ENCODE assay signal across 21 cellular contexts in genomic region chr16:86771506-86772230, GRCh38.
DNase-seq lines count a peak whose midpoint lies in the region; ATAC-seq, FAIRE-seq and TF ChIP-seq lines count a peak whose summit lies in the region.
"Had no signal": no experiment of that assay in that cellular context is flagged by ENCODE, and none has a peak within 500 bp of the region (broad histone marks: within the 10 kb centered on the region; RNA-seq: fewer than 3 reads in every experiment).

No MANE protein-coding gene starts in this region.

- peak overlapping the region in 1 of 2 experiments; percentile 54; a peak in 2 of 4 replicates for H4K8ac ChIP-seq in IMR-90 (ENCODE audit: low read depth in 2 of 2, low read length in 2 of 2)
- no peak overlapping the region for H4K8ac ChIP-seq in mesenchymal stem cell (ENCODE audit: low read length)
- H4K8ac ChIP-seq in trophoblast cell (ENCODE audit: low read depth, low read length): no peak overlapping the region

- no peak overlapping the region for H2BK12ac ChIP-seq in mesenchymal stem cell (ENCODE audit: low read length in 2 of 2)
- H2BK12ac ChIP-seq in trophoblast cell (ENCODE audit: low read length): no peak overlapping the region

- no peak for TF ChIP-seq EP300 in sigmoid colon (IDR thresholded peaks at IDR 0.05)

- no peak overlapping the region for H2AFZ ChIP-seq in ACC112 (ENCODE audit: low read length, unreplicated experiment)
- peak overlapping the region; percentile 60 for H2AFZ ChIP-seq in IMR-90 (replicated peaks; ENCODE audit: low read length, poor library complexity)
- H2AFZ ChIP-seq in mesenchymal stem cell (ENCODE audit: low read depth, low read length): no peak overlapping the region
- no peak overlapping the region for H2AFZ ChIP-seq in trophoblast cell (ENCODE audit: insufficient read depth, low read length, poor library complexity)
- H2AFZ ChIP-seq: GM23338 had no signal

- H2AK5ac ChIP-seq in IMR-90 (ENCODE audit: low read depth, low read length) (peak overlapping the region; percentile 38), mesenchymal stem cell (ENCODE audit: low read length, severe bottlenecking) (peak overlapping the region; percentile 71), trophoblast cell (ENCODE audit: low read length) (no peak overlapping the region)

- no peak for TF ChIP-seq RAD21 in IMR-90 (IDR thresholded peaks at IDR 0.05; ENCODE audit: low read length)

- H4K20me1 ChIP-seq in IMR-90 (ENCODE audit: insufficient read depth, low read length): 0 out of 2 replicates have a peak, but pooled peaks cover 3% of the 10 kb centered on the region

- POLR2A ChIA-PET in IMR-90 (lab: Charles Lee; ENCODE audit: unreplicated experiment): interaction anchor here (0.8 kb wide), 1 partner anchor 195 kb away, joined by 5 read pairs; no protein-coding TSS in a partner anchor

- H3K18ac ChIP-seq in IMR-90 (ENCODE audit: low read depth, low read length) (peak overlapping the region; percentile 42; the same call in 1 of the 2 replicates), mesenchymal stem cell (ENCODE audit: low read depth in 1 of 2, low read length in 2 of 2) (peak overlapping the region; percentile 3 to 40), trophoblast cell (ENCODE audit: low read length) (no peak overlapping the region)

- H3K14ac ChIP-seq in IMR-90 (replicated peaks; ENCODE audit: low read depth, low read length) (0 out of 2 replicates have a peak overlapping the region, but pooled peaks have one; percentile 24), mesenchymal stem cell (ENCODE audit: low read length in 2 of 2) (no peak overlapping the region), trophoblast cell (ENCODE audit: low read length) (no peak overlapping the region)

- H3K79me1 ChIP-seq in IMR-90 (ENCODE audit: low read depth in 1 of 2, low read length in 2 of 2): no peaks in the 10 kb centered on the region
- H3K79me1 ChIP-seq in mesenchymal stem cell (replicated peaks; ENCODE audit: low read length, poor library complexity, severe bottlenecking): no peaks in the 10 kb centered on the region
- H3K79me1 ChIP-seq in trophoblast cell (ENCODE audit: low read length): no peaks in the 10 kb centered on the region

- peak overlapping the region; percentile 16 for H2BK120ac ChIP-seq in IMR-90 (ENCODE audit: low read depth, low read length)
- H2BK120ac ChIP-seq in mesenchymal stem cell (ENCODE audit: low read depth, low read length): no peak overlapping the region
- no peak overlapping the region for H2BK120ac ChIP-seq in trophoblast cell (ENCODE audit: insufficient read depth, low read length, poor library complexity)

- H3K4me2 ChIP-seq in IMR-90 (ENCODE audit: low read depth, low read length) (no peak overlapping the region), mesenchymal stem cell (ENCODE audit: low read length, poor library complexity, severe bottlenecking) (no peak overlapping the region), trophoblast cell (ENCODE audit: low read length) (no peak overlapping the region)
- H3K4me2 ChIP-seq: GM23338 had no signal

- H3K4me3 ChIP-seq in ACC112 (ENCODE audit: low read depth, low read length) (no peak overlapping the region), IMR-90 (ENCODE audit: insufficient read depth, low read depth, low read length) (no peak overlapping the region), mesenchymal stem cell (ENCODE audit: insufficient read depth in 1 of 2, low read depth in 1 of 2, low read length in 2 of 2) (no peak overlapping the region), sigmoid colon (no peak overlapping the region), trophoblast cell (ENCODE audit: low read depth, low read length) (no peak overlapping the region)
- H3K4me3 ChIP-seq: GM23338 had no signal

- H2BK15ac ChIP-seq in IMR-90 (ENCODE audit: low read depth, low read length) (peak overlapping the region; percentile 58; the same call in 1 of the 3 replicates), mesenchymal stem cell (ENCODE audit: low read depth, poor library complexity, severe bottlenecking) (no peak overlapping the region)

- no peak for FAIRE-seq in HTR-8/SVneo (lab: Jason Lieb, UNC)
- FAIRE-seq: A204.1 had no signal

- H3K9ac ChIP-seq in IMR-90 (ENCODE audit: low read depth, low read length) (no peak overlapping the region), mesenchymal stem cell (ENCODE audit: low read length) (no peak overlapping the region), trophoblast cell (ENCODE audit: low read length) (no peak overlapping the region)

- TF ChIP-seq POLR2A in IMR-90 (IDR thresholded peaks at IDR 0.05; ENCODE audit: low read depth, low read length): no peak
- no peak for TF ChIP-seq POLR2A in sigmoid colon (IDR thresholded peaks at IDR 0.05)

- in situ Hi-C loops in IMR-90 (cut with MboI; ENCODE audit: low sequenced_read_pairs): no loop called here

- BruUV-seq in IMR-90 (replicated peaks; lab: Mats Ljungman, UMichigan): no TSS peak

- H3K79me2 ChIP-seq in ACC112 (ENCODE audit: control insufficient read depth, insufficient read depth, low read length, unreplicated experiment) (no peaks in the 10 kb centered on the region), trophoblast cell (ENCODE audit: control insufficient read depth, insufficient read depth, low read length, poor library complexity) (no peaks in the 10 kb centered on the region)

- dilution Hi-C loops in IMR-90 (cut with HindIII; ENCODE audit: low sequenced_read_pairs, unreplicated experiment): no loop called here

- peak overlapping the region; percentile 42 for H4K91ac ChIP-seq in IMR-90 (ENCODE audit: insufficient read depth, low read depth, low read length)
- no peak overlapping the region for H4K91ac ChIP-seq in mesenchymal stem cell (ENCODE audit: low read length)
- no peak overlapping the region for H4K91ac ChIP-seq in trophoblast cell (ENCODE audit: low read depth, low read length)

- intact Hi-C loops in IMR-90 (cut with micrococcal nuclease) (no loop called here), sigmoid colon (cut with DNase I) (no loop called here)

- H3K36me3 ChIP-seq in ACC112 (ENCODE audit: insufficient read depth, low read length) (no peaks in the 10 kb centered on the region), IMR-90 (ENCODE audit: control insufficient read depth, insufficient read depth, low read length) (no peaks in the 10 kb centered on the region), mesenchymal stem cell (ENCODE audit: control insufficient read depth in 1 of 2, insufficient read depth in 2 of 2, low read depth in 1 of 2, low read length in 2 of 2) (no peaks in the 10 kb centered on the region), sigmoid colon (no peaks in the 10 kb centered on the region), trophoblast cell (ENCODE audit: control insufficient read depth in 1 of 2, insufficient read depth in 2 of 2, low read length in 2 of 2) (no peaks in the 10 kb centered on the region)

- WGBS in IMR-90 (ENCODE audit: extremely low coverage in 2 of 2, insufficient read length in 1 of 2), 2 experiments: no CpG with 5 or more reads among the region's 7 CpGs
- WGBS in mesenchymal stem cell: 97% methylated on average over 2 of the region's 7 CpGs
- 71% methylated on average over 7 of the region's 7 CpGs for WGBS in sigmoid colon, 2 donors
- no CpG with 5 or more reads among the region's 7 CpGs for WGBS in trophoblast cell (ENCODE audit: extremely low coverage, insufficient coverage, insufficient read length)

- CTCF ChIA-PET in IMR-90 (lab: Yijun Ruan, JAX): no interaction called here

- peak overlapping the region; percentile 88 for H3K4ac ChIP-seq in IMR-90 (ENCODE audit: low read depth, low read length)
- no peak overlapping the region for H3K4ac ChIP-seq in mesenchymal stem cell (ENCODE audit: low read depth in 1 of 2, low read length in 2 of 2)
- H3K4ac ChIP-seq in trophoblast cell (ENCODE audit: low read depth, low read length): no peak overlapping the region

- H4K5ac ChIP-seq in IMR-90 (ENCODE audit: low read depth, low read length): peak overlapping the region; percentile 51; the same call in 1 of the 2 replicates

- ATAC-seq in IMR-90 (ENCODE audit: low read depth): peak; percentile 22; the same call in 1 of the 2 replicates

- H3K27me3 ChIP-seq in ACC112 (ENCODE audit: insufficient read depth, low read length): no peaks in the 10 kb centered on the region
- H3K27me3 ChIP-seq in IMR-90 (ENCODE audit: control insufficient read depth, insufficient read depth, low read length): no peaks in the 10 kb centered on the region; the same call in 1 of the 2 replicates
- H3K27me3 ChIP-seq in mesenchymal stem cell (ENCODE audit: control insufficient read depth in 1 of 2, insufficient read depth in 1 of 2, low read length in 2 of 2): peaks cover 0 to 64% of the 10 kb centered on the region in 2 experiments
- peaks cover 2 to 78% (median 23%) of the 10 kb centered on the region in 3 donors for H3K27me3 ChIP-seq in sigmoid colon
- no peaks in the 10 kb centered on the region for H3K27me3 ChIP-seq in trophoblast cell (ENCODE audit: insufficient read depth, low read length)

- H3K23ac ChIP-seq in IMR-90 (ENCODE audit: low read depth, low read length) (0 out of 2 replicates have a peak overlapping the region, but pooled peaks have one; percentile 36), mesenchymal stem cell (ENCODE audit: low read length in 2 of 2) (no peak overlapping the region), trophoblast cell (ENCODE audit: low read length) (no peak overlapping the region)

- H2BK5ac ChIP-seq in IMR-90 (ENCODE audit: low read depth, low read length, poor library complexity, severe bottlenecking): peak overlapping the region; percentile 63
- no peak overlapping the region for H2BK5ac ChIP-seq in mesenchymal stem cell (ENCODE audit: low read depth, low read length, poor library complexity, severe bottlenecking)
- no peak overlapping the region for H2BK5ac ChIP-seq in trophoblast cell (ENCODE audit: low read depth, low read length, poor library complexity)

- peak overlapping the region; percentile 98 for H3K27ac ChIP-seq in ACC112 (ENCODE audit: low read depth, low read length)
- H3K27ac ChIP-seq in IMR-90 (ENCODE audit: insufficient read depth, low read length): no peak overlapping the region; the same call in 1 of the 2 replicates
- H3K27ac ChIP-seq in mesenchymal stem cell (ENCODE audit: low read length, poor library complexity, severe bottlenecking): peak overlapping the region; percentile 82
- H3K27ac ChIP-seq in sigmoid colon: no peak overlapping the region
- no peak overlapping the region for H3K27ac ChIP-seq in trophoblast cell (ENCODE audit: low read depth, low read length)

- H3K9me3 ChIP-seq in IMR-90 (ENCODE audit: control insufficient read depth, insufficient read depth, low read length): no peaks in the 10 kb centered on the region
- H3K9me3 ChIP-seq in mesenchymal stem cell (ENCODE audit: control insufficient read depth, low read length): no peaks in the 10 kb centered on the region
- H3K9me3 ChIP-seq in sigmoid colon: peaks cover 0 to 5% (median 0%) of the 10 kb centered on the region in 4 donors
- no peaks in the 10 kb centered on the region for H3K9me3 ChIP-seq in trophoblast cell (ENCODE audit: insufficient read depth, low read depth, low read length)
- H3K9me3 ChIP-seq: Caco-2 had no signal

- H2AK9ac ChIP-seq in IMR-90 (replicated peaks; ENCODE audit: low read depth, low read length, poor library complexity): peak overlapping the region; percentile 33

- H2BK20ac ChIP-seq in IMR-90 (ENCODE audit: low read depth, low read length): peak overlapping the region; percentile 39; the same call in 1 of the 2 replicates

- H3K9me1 ChIP-seq in IMR-90 (ENCODE audit: insufficient read depth, low read length): peaks cover 14% of the 10 kb centered on the region

- DNase-seq in IMR-90 (peak; percentile 17), mesenchymal stem cell (peak; percentile 42), sigmoid colon (peak; percentile 25), trophoblast cell (no peak), HTR-8/SVneo (ENCODE audit: insufficient read length, low spot score) (no peak), NCI-H2107 treated with DMSO at 0.1 percent for 48 hours (lab: John Stamatoyannopoulos, UW; ENCODE audit: unreplicated experiment) (no peak)
- no peak for DNase-seq in activated naive CD4-positive, alpha-beta T cell treated with Interleukin-2 at 50 U/mL for 16 hours
- DNase-seq: Caco-2; CD4-positive, alpha-beta T cell; GF-D8; KBM-7; NCI-H1105 treated with DMSO at 0.1 percent for 48 hours; NCI-H1694; NCI-H2081 treated with DMSO at 0.1 percent for 48 hours; NCI-H510A; NCI-H748 treated with DMSO at 0.1 percent for 48 hours; OCI-M1; SHP77 had no signal

- no peak overlapping the region for H4K12ac ChIP-seq in trophoblast cell (ENCODE audit: low read depth, low read length)

- H3K56ac ChIP-seq in IMR-90 (ENCODE audit: extremely low read depth, insufficient read depth, low read length): no peak overlapping the region

- peaks cover 41% of the 10 kb centered on the region for H3K4me1 ChIP-seq in ACC112 (ENCODE audit: control insufficient read depth, insufficient read depth, low read length, unreplicated experiment)
- peaks cover 14% of the 10 kb centered on the region for H3K4me1 ChIP-seq in IMR-90 (ENCODE audit: control insufficient read depth, insufficient read depth, low read length)
- H3K4me1 ChIP-seq in mesenchymal stem cell (ENCODE audit: control insufficient read depth, insufficient read depth, low read depth, low read length): peaks cover 29% of the 10 kb centered on the region
- no peaks in the 10 kb centered on the region for H3K4me1 ChIP-seq in sigmoid colon
- peaks cover 0 to 5% of the 10 kb centered on the region in 2 experiments for H3K4me1 ChIP-seq in trophoblast cell (ENCODE audit: control insufficient read depth in 1 of 2, insufficient read depth in 2 of 2, low read length in 2 of 2)
- H3K4me1 ChIP-seq: Caco-2 had no signal

- no peak for TF ChIP-seq CTCF in IMR-90 (conservative IDR thresholded peaks at IDR 0.05; ENCODE audit: low read depth, low read length)
- TF ChIP-seq CTCF in sigmoid colon (IDR thresholded peaks at IDR 0.05): no peak

Comparison
In these comparisons a context has a peak if more than half of its experiments do, and no peak if none do; other contexts are left out.
1. H3K27ac ChIP-seq: peak in ACC112 (single experiment) and mesenchymal stem cell (single experiment); none in IMR-90 (single experiment), sigmoid colon (0 of 4) and trophoblast cell (single experiment).
2. DNase-seq: peak in IMR-90 (single experiment), mesenchymal stem cell (single experiment) and sigmoid colon (single experiment); none in activated naive CD4-positive, alpha-beta T cell treated with Interleukin-2 at 50 U/mL for 16 hours (single experiment), trophoblast cell (0 of 2), HTR-8/SVneo (single experiment) and NCI-H2107 treated with DMSO at 0.1 percent for 48 hours (single experiment).